21 cellular contexts compared by ENCODE assay signal in genomic region chr6:155077331-155077730, GRCh38.
DNase-seq lines count a peak whose midpoint lies in the region; ATAC-seq and TF ChIP-seq lines count a peak whose summit lies in the region.
"Had no signal": no experiment of that assay in that cellular context is flagged by ENCODE, and none has a peak within 500 bp of the region (broad histone marks: within the 10 kb centered on the region; RNA-seq: fewer than 3 reads in every experiment).

No MANE protein-coding gene starts in this region.

- H3K9me3 ChIP-seq in ascending aorta: no peaks in the 10 kb centered on the region
- no peaks in the 10 kb centered on the region for H3K9me3 ChIP-seq in thoracic aorta
- H3K9me3 ChIP-seq: stomach had no signal

- H3K27me3 Mint-ChIP-seq in mesothelial cell of epicardium (ENCODE audit: low read depth): no peaks in the 10 kb centered on the region
- H3K27me3 Mint-ChIP-seq in activated T-helper 17 cell treated with anti-CD3 and anti-CD28 coated beads, Interleukin-2, amount 50 U/mL, for 72 hours: peaks cover 3% of the 10 kb centered on the region
- H3K27me3 Mint-ChIP-seq: activated CD8-positive, alpha-beta memory T cell treated with anti-CD3 and anti-CD28 coated beads, Interleukin-2, amount 10 ng/mL, durations not matched to agents 7 days and 5 days had no signal

- intact Hi-C loops in ascending aorta (cut with DNase I): loop anchor here (5.0 kb wide), 2 partner anchors 80 to 95 kb away; partner anchors contain the start of gene TIAM2

- peaks cover 27% of the 10 kb centered on the region for H3K4me1 Mint-ChIP-seq in mesothelial cell of epicardium
- H3K4me1 Mint-ChIP-seq in activated T-helper 17 cell treated with anti-CD3 and anti-CD28 coated beads, Interleukin-2, amount 50 U/mL, for 72 hours: peaks cover 10% of the 10 kb centered on the region

- H3K27ac ChIP-seq in ascending aorta (peak overlapping the region; percentile 84 to 88), thoracic aorta (peak overlapping the region; percentile 74 to 85)
- H3K27ac ChIP-seq: foreskin keratinocyte, neural progenitor cell, PC-9, stomach had no signal

- ATAC-seq in thoracic aorta (ENCODE audit: insufficient number of reproducible peaks, low FRiP score, low read depth): peak; percentile 64
- no peak for ATAC-seq in activated T-helper 17 cell treated with anti-CD3 and anti-CD28 coated beads, Interleukin-2, amount 50 U/mL, for 72 hours (replicated peaks)
- ATAC-seq in GM19351 (IDR thresholded peaks at IDR 0.05; ENCODE audit: unreplicated experiment): no peak
- ATAC-seq: activated CD8-positive, alpha-beta memory T cell treated with anti-CD3 and anti-CD28 coated beads, Interleukin-2, amount 10 ng/mL, durations not matched to agents 7 days and 5 days; foreskin keratinocyte; left colon had no signal

- H3K4me3 Mint-ChIP-seq in mesothelial cell of epicardium: no peak overlapping the region
- H3K4me3 Mint-ChIP-seq in activated T-helper 17 cell treated with anti-CD3 and anti-CD28 coated beads, Interleukin-2, amount 50 U/mL, for 72 hours: no peak overlapping the region
- H3K4me3 Mint-ChIP-seq: activated CD8-positive, alpha-beta memory T cell treated with anti-CD3 and anti-CD28 coated beads, Interleukin-2, amount 10 ng/mL, durations not matched to agents 7 days and 5 days; neural progenitor cell; T-helper 2 cell treated with Interferon-gamma antibody and Interleukin-4, amounts not matched to agents 5 μg/mL and 100 μg/mL, for 36 hours had no signal

- no peaks in the 10 kb centered on the region for H3K9me3 Mint-ChIP-seq in mesothelial cell of epicardium
- no peaks in the 10 kb centered on the region for H3K9me3 Mint-ChIP-seq in activated T-helper 17 cell treated with anti-CD3 and anti-CD28 coated beads, Interleukin-2, amount 50 U/mL, for 72 hours
- H3K9me3 Mint-ChIP-seq: neural progenitor cell; T-helper 2 cell treated with Interferon-gamma antibody and Interleukin-4, amounts not matched to agents 5 μg/mL and 100 μg/mL, for 36 hours had no signal

- H3K36me3 ChIP-seq in ascending aorta: no peaks in the 10 kb centered on the region
- no peaks in the 10 kb centered on the region for H3K36me3 ChIP-seq in thoracic aorta
- H3K36me3 ChIP-seq: neural progenitor cell, stomach had no signal

- H3K4me1 ChIP-seq in ascending aorta (peaks cover 2 to 20% of the 10 kb centered on the region in 2 donors), thoracic aorta (ENCODE audit: control insufficient read depth in 1 of 2, low read depth in 2 of 2) (peaks cover 11 to 23% of the 10 kb centered on the region in 2 donors)
- H3K4me1 ChIP-seq: foreskin keratinocyte, stomach had no signal

- peak overlapping the region; percentile 37 for H3K27ac Mint-ChIP-seq in mesothelial cell of epicardium
- H3K27ac Mint-ChIP-seq in activated T-helper 17 cell treated with anti-CD3 and anti-CD28 coated beads, Interleukin-2, amount 50 U/mL, for 72 hours: no peak overlapping the region
- H3K27ac Mint-ChIP-seq: activated CD8-positive, alpha-beta memory T cell treated with anti-CD3 and anti-CD28 coated beads, Interleukin-2, amount 10 ng/mL, durations not matched to agents 7 days and 5 days; T-helper 2 cell treated with Interferon-gamma antibody and Interleukin-4, amounts not matched to agents 5 μg/mL and 100 μg/mL, for 36 hours had no signal

- DNase-seq in GM03348 (ENCODE audit: low spot score): peak; percentile 59
- no peak for DNase-seq in ascending aorta (ENCODE audit: low spot score in 2 of 2)
- DNase-seq in mesothelial cell of epicardium (ENCODE audit: low spot score in 2 of 2, unreplicated experiment in 2 of 2): no peak
- no peak for DNase-seq in thoracic aorta (ENCODE audit: low spot score)
- DNase-seq in activated T-cell treated with anti-CD3 and anti-CD28 coated beads, Interleukin-2, amount 50 U/mL, for 48 hours: no peak
- no peak for DNase-seq in DMS114 treated with DMSO at 0.1 percent for 48 hours (lab: John Stamatoyannopoulos, UW; ENCODE audit: unreplicated experiment)
- DNase-seq: activated CD4-positive, CD25-positive, alpha-beta regulatory T cell treated with anti-CD3 and anti-CD28 coated beads, Interleukin-2, amount 50 U/mL, for 72 hours; activated CD8-positive, alpha-beta memory T cell treated with anti-CD3 and anti-CD28 coated beads, Interleukin-2, amount 10 ng/mL, durations not matched to agents 7 days and 5 days; activated gamma-delta T cell; foreskin keratinocyte; GDM1; left colon; NCI-H146; NCI-H774; PC-9; right cardiac atrium; stomach had no signal

- no peaks in the 10 kb centered on the region for H3K27me3 ChIP-seq in ascending aorta
- H3K27me3 ChIP-seq in thoracic aorta (replicated peaks; ENCODE audit: insufficient read depth): no peaks in the 10 kb centered on the region
- H3K27me3 ChIP-seq: foreskin keratinocyte, neural progenitor cell, stomach had no signal

- H3K36me3 Mint-ChIP-seq in mesothelial cell of epicardium: no peaks in the 10 kb centered on the region
- H3K36me3 Mint-ChIP-seq in activated T-helper 17 cell treated with anti-CD3 and anti-CD28 coated beads, Interleukin-2, amount 50 U/mL, for 72 hours (ENCODE audit: low read depth): no peaks in the 10 kb centered on the region
- H3K36me3 Mint-ChIP-seq: activated CD8-positive, alpha-beta memory T cell treated with anti-CD3 and anti-CD28 coated beads, Interleukin-2, amount 10 ng/mL, durations not matched to agents 7 days and 5 days had no signal

- H3K4me3 ChIP-seq in ascending aorta: peak overlapping the region in 1 of 2 donors; percentile 7
- peak overlapping the region; percentile 42 for H3K4me3 ChIP-seq in thoracic aorta
- H3K4me3 ChIP-seq: neural progenitor cell, PC-9, stomach had no signal

- TF ChIP-seq CTCF in ascending aorta (IDR thresholded peaks at IDR 0.05): no peak
- TF ChIP-seq CTCF in mesothelial cell of epicardium (IDR thresholded peaks at IDR 0.05; ENCODE audit: unreplicated experiment): no peak
- no peak for TF ChIP-seq CTCF in thoracic aorta (IDR thresholded peaks at IDR 0.05)
